Comparison of ENCODE assay signal across 11 cellular contexts in genomic region chr2:19987936-19988335, GRCh38. TPM values are rescaled to one million over a fixed set of nuclear protein-coding genes. Genes with fewer than 3 reads are reported as not detected.
DNase-seq lines count a peak whose midpoint lies in the region; ATAC-seq and TF ChIP-seq lines count a peak whose summit lies in the region.
"Had no signal": no experiment of that assay in that cellular context is flagged by ENCODE, and none has a peak within 500 bp of the region (broad histone marks: within the 10 kb centered on the region; RNA-seq: fewer than 3 reads in every experiment).

No MANE protein-coding gene starts in this region.

- intact Hi-C loops in sigmoid colon (cut with DNase I), result no loop called here

- H3K79me2 ChIP-seq in SU-DHL-6 (ENCODE audit: insufficient read depth, low read length), result no peaks in the 10 kb centered on the region

- H3K27me3 ChIP-seq in GM06990 (replicated peaks; ENCODE audit: control insufficient read depth, insufficient read depth, low read length), result no peaks in the 10 kb centered on the region
- no peaks in the 10 kb centered on the region for H3K27me3 ChIP-seq in SU-DHL-6 (ENCODE audit: low read length)
- H3K27me3 ChIP-seq in sigmoid colon, result no peaks in the 10 kb centered on the region

- no peaks in the 10 kb centered on the region for H4K20me1 ChIP-seq in SU-DHL-6 (ENCODE audit: low read depth, low read length)

- no peaks in the 10 kb centered on the region for H3F3A ChIP-seq in SU-DHL-6 (ENCODE audit: insufficient read depth)

- no peak for TF ChIP-seq CTCF in GM06990 (IDR thresholded peaks at IDR 0.05; ENCODE audit: insufficient read depth, low read length, poor library complexity, severe bottlenecking)
- no peak for TF ChIP-seq CTCF in SU-DHL-6 (IDR thresholded peaks at IDR 0.05; ENCODE audit: insufficient read depth, low read length, poor library complexity, severe bottlenecking)
- no peak for TF ChIP-seq CTCF in sigmoid colon (IDR thresholded peaks at IDR 0.05)

- H3K9me2 ChIP-seq in SU-DHL-6 (replicated peaks; ENCODE audit: insufficient read depth, low read length), result no peaks in the 10 kb centered on the region

- no peak overlapping the region for H3K27ac ChIP-seq in SU-DHL-6 (ENCODE audit: low read depth, low read length)
- no peak overlapping the region for H3K27ac ChIP-seq in sigmoid colon
- H3K27ac ChIP-seq: esophagus squamous epithelium had no signal

- DNase-seq in GM06990 (ENCODE audit: extremely low read depth, insufficient read length) (peak; percentile 22), sigmoid colon (no peak), HuH-7 (ENCODE audit: low spot score) (no peak), NCI-H526 treated with DMSO at 0.1 percent for 48 hours (lab: John Stamatoyannopoulos, UW) (no peak), NCI-H146 treated with DMSO at 0.1 percent for 48 hours (lab: John Stamatoyannopoulos, UW; ENCODE audit: unreplicated experiment) (no peak)
- DNase-seq: CD8-positive, alpha-beta T cell; esophagus squamous epithelium; naive thymus-derived CD8-positive, alpha-beta T cell had no signal

- no peaks in the 10 kb centered on the region for H3K36me3 ChIP-seq in GM06990 (ENCODE audit: control insufficient read depth, insufficient read depth, low read length)
- no peaks in the 10 kb centered on the region for H3K36me3 ChIP-seq in SU-DHL-6 (ENCODE audit: low read length)
- peaks cover 0 to 22% (median 0%) of the 10 kb centered on the region in 4 donors for H3K36me3 ChIP-seq in sigmoid colon
- H3K36me3 ChIP-seq: esophagus squamous epithelium had no signal

- H2AFZ ChIP-seq in SU-DHL-6 (ENCODE audit: low read depth, low read length, severe bottlenecking), result no peak overlapping the region

- H3K4me2 ChIP-seq in SU-DHL-6 (ENCODE audit: low read depth, low read length, poor library complexity, severe bottlenecking), result peak overlapping the region; percentile 58

- H3K4me1 ChIP-seq in sigmoid colon, result peaks cover 0 to 21% (median 12%) of the 10 kb centered on the region in 4 donors

- H3K4me3 ChIP-seq in GM06990 (replicated peaks; ENCODE audit: low read depth, low read length) (no peak overlapping the region), SU-DHL-6 (ENCODE audit: insufficient read depth, low read length, poor library complexity, severe bottlenecking) (no peak overlapping the region), sigmoid colon (no peak overlapping the region)
- H3K4me3 ChIP-seq: esophagus squamous epithelium had no signal

- TF ChIP-seq POLR2A in sigmoid colon (IDR thresholded peaks at IDR 0.05), result no peak

- ATAC-seq in GM19467 (IDR thresholded peaks at IDR 0.05; ENCODE audit: unreplicated experiment) (peak; percentile 57), HG03095 (IDR thresholded peaks at IDR 0.05; ENCODE audit: unreplicated experiment) (peak; percentile 73)
- ATAC-seq: CD8-positive, alpha-beta T cell; naive thymus-derived CD8-positive, alpha-beta T cell had no signal

- H3K9ac ChIP-seq in SU-DHL-6 (ENCODE audit: low read length), result no peak overlapping the region

- no peak for TF ChIP-seq EP300 in sigmoid colon (IDR thresholded peaks at IDR 0.05)

- WGBS in sigmoid colon, 2 donors, result 86 to 92% methylated on average over 5 of the region's 5 CpGs

- H3K9me3 ChIP-seq in SU-DHL-6 (ENCODE audit: insufficient read depth, low read length) (no peaks in the 10 kb centered on the region), sigmoid colon (no peaks in the 10 kb centered on the region)
- H3K9me3 ChIP-seq: esophagus squamous epithelium had no signal

RNA-seq across cellular contexts. Expression of gene WDR35, which starts 2.0 kb away (rescaled TPM):
- 10 to 100 TPM in 3 of 4 donors, 1 to 10 TPM in 1; 7.2 to 15.5 (median 11.9) TPM for total RNA-seq in sigmoid colon
- 1 to 10 TPM in 1 of 3 donors, under 1 TPM in 2; 0.46 to 2.2 (median 0.60) TPM for polyA plus RNA-seq in sigmoid colon

RNA-seq across cellular contexts. Expression of gene MATN3, which starts 24.5 kb away (rescaled TPM):
- under 1 TPM; 0.54 to 0.82 (median 0.63) TPM for total RNA-seq in sigmoid colon
- polyA plus RNA-seq in sigmoid colon, result under 1 TPM in 1 of 3 donors, not detected in 2; 0.32 TPM
- total RNA-seq: CD8-positive, alpha-beta T cell; naive thymus-derived CD8-positive, alpha-beta T cell had no signal
- polyA plus RNA-seq: naive thymus-derived CD8-positive, alpha-beta T cell had no signal
